In genomic region chr1:193417420-193417819, GRCh38 we compare ENCODE assay signal across 9 cellular contexts.
DNase-seq lines count a peak whose midpoint lies in the region; TF ChIP-seq lines count a peak whose summit lies in the region.
"Had no signal": no experiment of that assay in that cellular context is flagged by ENCODE, and none has a peak within 500 bp of the region (broad histone marks: within the 10 kb centered on the region; RNA-seq: fewer than 3 reads in every experiment).

No MANE protein-coding gene starts in this region.

- H2AK5ac ChIP-seq in mesenchymal stem cell (ENCODE audit: low read length, severe bottlenecking): no peak overlapping the region

- H3K27me3 ChIP-seq in PC-9 (ENCODE audit: insufficient read depth, low read depth): no peaks in the 10 kb centered on the region
- no peaks in the 10 kb centered on the region for H3K27me3 ChIP-seq in mesenchymal stem cell (ENCODE audit: control insufficient read depth in 1 of 2, insufficient read depth in 1 of 2, low read length in 2 of 2)

- H3K36me3 Mint-ChIP-seq in activated naive CD8-positive, alpha-beta T cell: peaks cover 12% of the 10 kb centered on the region

- no TSS peak for BruUV-seq in PC-9 (replicated peaks; lab: Mats Ljungman, UMichigan)

- no peak overlapping the region for H4K8ac ChIP-seq in mesenchymal stem cell (ENCODE audit: low read length)

- H3K4me1 ChIP-seq in PC-9 (replicated peaks; ENCODE audit: insufficient read depth) (no peaks in the 10 kb centered on the region), mesenchymal stem cell (ENCODE audit: control insufficient read depth, insufficient read depth, low read depth, low read length) (no peaks in the 10 kb centered on the region)

- no peaks in the 10 kb centered on the region for H3K36me3 ChIP-seq in PC-9 (ENCODE audit: low read depth)
- no peaks in the 10 kb centered on the region for H3K36me3 ChIP-seq in mesenchymal stem cell (ENCODE audit: control insufficient read depth in 1 of 2, insufficient read depth in 2 of 2, low read depth in 1 of 2, low read length in 2 of 2)

- no peak overlapping the region for H3K23ac ChIP-seq in mesenchymal stem cell (ENCODE audit: low read length in 2 of 2)

- H3K4me3 ChIP-seq in PC-9 (no peak overlapping the region), mesenchymal stem cell (ENCODE audit: insufficient read depth in 1 of 2, low read depth in 1 of 2, low read length in 2 of 2) (peak overlapping the region in 1 of 2 experiments; percentile 73)

- H4K91ac ChIP-seq in mesenchymal stem cell (ENCODE audit: low read length): no peak overlapping the region

- H3K27ac Mint-ChIP-seq in activated naive CD8-positive, alpha-beta T cell: peak overlapping the region; percentile 91

- H3K4me3 Mint-ChIP-seq in activated naive CD8-positive, alpha-beta T cell: peak overlapping the region; percentile 30

- H2BK12ac ChIP-seq in mesenchymal stem cell (ENCODE audit: low read length in 2 of 2): no peak overlapping the region

- H3K27ac ChIP-seq in PC-9: no peak overlapping the region
- no peak overlapping the region for H3K27ac ChIP-seq in mesenchymal stem cell (ENCODE audit: low read length, poor library complexity, severe bottlenecking)
- H3K27ac ChIP-seq: RWPE1 had no signal

- H3K18ac ChIP-seq in mesenchymal stem cell (ENCODE audit: low read depth in 1 of 2, low read length in 2 of 2): no peak overlapping the region

- CTCF ChIA-PET in PC-9 (lab: Charles Lee): interaction anchor here (0.6 kb wide), 1 partner anchor 943 kb away, joined by 3 read pairs; no protein-coding TSS in a partner anchor

- no peak overlapping the region for H3K4ac ChIP-seq in mesenchymal stem cell (ENCODE audit: low read depth in 1 of 2, low read length in 2 of 2)

- H3K4me1 Mint-ChIP-seq in activated naive CD8-positive, alpha-beta T cell (ENCODE audit: low read depth): peaks cover 59% of the 10 kb centered on the region

- H4K20me1 ChIP-seq in PC-9 (ENCODE audit: insufficient read depth): no peaks in the 10 kb centered on the region

- no peak overlapping the region for H3K9ac ChIP-seq in mesenchymal stem cell (ENCODE audit: low read length)

- H3K27me3 Mint-ChIP-seq in activated naive CD8-positive, alpha-beta T cell: no peaks in the 10 kb centered on the region

- H3K9me3 ChIP-seq in PC-9 (ENCODE audit: insufficient read depth, low read depth): no peaks in the 10 kb centered on the region
- no peaks in the 10 kb centered on the region for H3K9me3 ChIP-seq in mesenchymal stem cell (ENCODE audit: control insufficient read depth, low read length)

- peaks cover 4% of the 10 kb centered on the region for H3K9me3 Mint-ChIP-seq in activated naive CD8-positive, alpha-beta T cell (ENCODE audit: low read depth)

- POLR2A ChIA-PET in PC-9 (lab: Charles Lee; ENCODE audit: unreplicated experiment): no interaction called here

- peak; percentile 25 for DNase-seq in H4 (ENCODE audit: low spot score)
- DNase-seq in PC-9: no peak
- peak; percentile 60 for DNase-seq in mesenchymal stem cell
- DNase-seq in DMS153 (lab: John Stamatoyannopoulos, UW): no peak
- DNase-seq in NCI-H1417 treated with DMSO at 0.1 percent for 48 hours (lab: John Stamatoyannopoulos, UW): no peak
- no peak for DNase-seq in HuH-7.5 (ENCODE audit: low spot score)
- no peak for DNase-seq in NAMALWA (ENCODE audit: low spot score)

- H2BK15ac ChIP-seq in mesenchymal stem cell (ENCODE audit: low read depth, poor library complexity, severe bottlenecking): no peak overlapping the region

- no peaks in the 10 kb centered on the region for H3F3A ChIP-seq in PC-9 (ENCODE audit: insufficient read depth, low read depth)

- H2BK5ac ChIP-seq in mesenchymal stem cell (ENCODE audit: low read depth, low read length, poor library complexity, severe bottlenecking): no peak overlapping the region

- H2AFZ ChIP-seq in PC-9 (no peak overlapping the region), mesenchymal stem cell (ENCODE audit: low read depth, low read length) (no peak overlapping the region)

- WGBS in mesenchymal stem cell: 83% methylated on average over 1 of the region's 1 CpG

- H3K14ac ChIP-seq in mesenchymal stem cell (ENCODE audit: low read length in 2 of 2): no peak overlapping the region

- H3K9me2 ChIP-seq in PC-9 (ENCODE audit: insufficient read depth): no peaks in the 10 kb centered on the region

- TF ChIP-seq CTCF in PC-9 (conservative IDR thresholded peaks at IDR 0.05): no peak

- no peak overlapping the region for H2BK120ac ChIP-seq in mesenchymal stem cell (ENCODE audit: low read depth, low read length)

- H3K79me1 ChIP-seq in mesenchymal stem cell (replicated peaks; ENCODE audit: low read length, poor library complexity, severe bottlenecking): no peaks in the 10 kb centered on the region

- intact Hi-C loops in PC-9 (cut with micrococcal nuclease; ENCODE audit: unreplicated experiment): no loop called here

- no peaks in the 10 kb centered on the region for H3K79me2 ChIP-seq in PC-9 (ENCODE audit: low read depth)

- H3K4me2 ChIP-seq in PC-9 (0 out of 2 replicates have a peak overlapping the region, but pooled peaks have one; percentile 68), mesenchymal stem cell (ENCODE audit: low read length, poor library complexity, severe bottlenecking) (no peak overlapping the region)

Comparison
In these comparisons a context has a peak if more than half of its experiments do, and no peak if none do; other contexts are left out.
1. DNase-seq: peak in H4 (single experiment) and mesenchymal stem cell (single experiment); none in PC-9 (0 of 2), DMS153 (single experiment), NCI-H1417 treated with DMSO at 0.1 percent for 48 hours (single experiment), HuH-7.5 (single experiment) and NAMALWA (single experiment).